Comparison of ENCODE assay signal across 1 cellular context in genomic region chr17:74813793-74814192, GRCh38.
TF ChIP-seq lines count a peak whose summit lies in the region.

No MANE protein-coding gene starts in this region.

TF ChIP-seq in IMR-90, 13 proteins besides CTCF, POLR2A, EP300 and RAD21:
- peak; percentile 17; the same call in 1 of the 2 replicates for TF ChIP-seq MAFK (IDR thresholded peaks at IDR 0.05; ENCODE audit: low read depth, low read length)
- TF ChIP-seq CHD1 (IDR thresholded peaks at IDR 0.05; ENCODE audit: low read depth, low read length), result no peak
TF ChIP-seq in IMR-90: peak in this region for 1.
